Comparison of ENCODE assay signal across 1 cellular context in genomic region chr19:44767295-44768180, GRCh38.
A peak's percentile ranks its signal among the peaks of the same experiment; 100 is the strongest.
TF ChIP-seq lines count a peak whose summit lies in the region.

No MANE protein-coding gene starts in this region.

TF ChIP-seq in GM12878, 131 proteins besides CTCF, POLR2A, EP300 and RAD21 (continues in another document):
- TF ChIP-seq USF1 (IDR thresholded peaks at IDR 0.05; ENCODE audit: borderline replicate concordance, extremely low read length, insufficient read depth, low read depth, low read length) (no peak), MYC (IDR thresholded peaks at IDR 0.05; ENCODE audit: insufficient read depth, insufficient read length, insufficient replicate concordance, low read length, severe bottlenecking) (no peak), BCLAF1 (IDR thresholded peaks at IDR 0.05) (no peak), DPF2 (IDR thresholded peaks at IDR 0.05) (0 out of 2 replicates have a peak, but pooled peaks have one; percentile 15), NBN (IDR thresholded peaks at IDR 0.05) (no peak), RUNX3 (IDR thresholded peaks at IDR 0.05; ENCODE audit: low read length) (peak; percentile 35; the same call in 1 of the 2 replicates), ZBTB40 (IDR thresholded peaks at IDR 0.05; ENCODE audit: borderline replicate concordance) (peak; percentile 51; the same call in 1 of the 2 replicates), ATF3 (IDR thresholded peaks at IDR 0.05; ENCODE audit: borderline replicate concordance, extremely low read depth, low read depth, low read length) (no peak), KDM1A (IDR thresholded peaks at IDR 0.05; ENCODE audit: borderline replicate concordance) (no peak), RAD51 (IDR thresholded peaks at IDR 0.05) (peak; percentile 27; the same call in 1 of the 2 replicates), CUX1 (IDR thresholded peaks at IDR 0.05; ENCODE audit: insufficient replicate concordance, low read depth, low read length) (no peak), TCF7 (IDR thresholded peaks at IDR 0.05; ENCODE audit: borderline replicate concordance) (no peak), BHLHE40 (IDR thresholded peaks at IDR 0.05; ENCODE audit: borderline replicate concordance in 1 of 2, low read depth in 2 of 2, low read length in 1 of 2) (peak in 1 of 2 experiments; percentile 17; a peak in 1 of 4 replicates), SKIL (IDR thresholded peaks at IDR 0.05; ENCODE audit: low read depth, poor library complexity, severe bottlenecking) (no peak), TCF12 (IDR thresholded peaks at IDR 0.05; ENCODE audit: low read depth, low read length) (no peak), TAF1 (IDR thresholded peaks at IDR 0.05; ENCODE audit: borderline replicate concordance, low read depth, low read length) (no peak), IKZF2 (IDR thresholded peaks at IDR 0.05) (peak in 1 of 2 experiments; percentile 13; a peak in 1 of 4 replicates), RELA (IDR thresholded peaks at IDR 0.05; ENCODE audit: borderline replicate concordance, partially characterized antibody) (no peak), ZNF592 (IDR thresholded peaks at IDR 0.05) (no peak), ZNF622 (IDR thresholded peaks at IDR 0.05) (no peak), ASH2L (IDR thresholded peaks at IDR 0.05; ENCODE audit: borderline replicate concordance, low read depth) (no peak), IKZF1 (conservative IDR thresholded peaks at IDR 0.05) (peak; percentile 50; the same call in 1 of the 2 replicates), EZH2 (IDR thresholded peaks at IDR 0.05; ENCODE audit: borderline replicate concordance, control insufficient read depth, low read depth, low read length) (no peak), CHD4 (IDR thresholded peaks at IDR 0.05) (no peak), USF2 (IDR thresholded peaks at IDR 0.05; ENCODE audit: borderline replicate concordance, low read depth, low read length) (no peak), SIX5 (IDR thresholded peaks at IDR 0.05; ENCODE audit: low read depth, low read length, severe bottlenecking) (no peak), GATAD2B (conservative IDR thresholded peaks at IDR 0.05; ENCODE audit: low read depth) (no peak), EED (IDR thresholded peaks at IDR 0.05; ENCODE audit: low read depth) (no peak), HSF1 (IDR thresholded peaks at IDR 0.05; ENCODE audit: low read depth, low read length) (no peak), ZZZ3 (IDR thresholded peaks at IDR 0.05; ENCODE audit: control insufficient read depth, insufficient read length, low read depth) (no peak)
